ENCODE assay signal across 8 cellular contexts in genomic region chr19:18251587-18252369, GRCh38. TPM values are rescaled to one million over a fixed set of nuclear protein-coding genes. Genes with fewer than 3 reads are reported as not detected.
DNase-seq lines count a peak whose midpoint lies in the region; ATAC-seq, FAIRE-seq and TF ChIP-seq lines count a peak whose summit lies in the region.

No MANE protein-coding gene starts in this region.

- H3K4me3 ChIP-seq in astrocyte (ENCODE audit: insufficient read depth, low read depth, low read length) (no peak overlapping the region), smooth muscle cell (no peak overlapping the region)

- no peak overlapping the region for H3K27ac Mint-ChIP-seq in T-helper 2 cell treated with Interferon-gamma antibody and Interleukin-4, amounts not matched to agents 5 μg/mL and 100 μg/mL, for 36 hours
- no peak overlapping the region for H3K27ac Mint-ChIP-seq in astrocyte (ENCODE audit: unreplicated experiment)

- H3K27me3 Mint-ChIP-seq in T-helper 2 cell treated with Interferon-gamma antibody and Interleukin-4, amounts not matched to agents 5 μg/mL and 100 μg/mL, for 36 hours (ENCODE audit: low read depth) = peaks cover 14% of the 10 kb centered on the region
- peaks cover 30% of the 10 kb centered on the region for H3K27me3 Mint-ChIP-seq in astrocyte (ENCODE audit: low read depth, unreplicated experiment)

- DNase-seq in GM10248 (ENCODE audit: extremely low spot score) = peak; percentile 89
- peak; percentile 45 to 84 (median 72) for DNase-seq in NCI-H1417 (lab: John Stamatoyannopoulos, UW)
- DNase-seq in T-helper 2 cell treated with Interferon-gamma antibody and Interleukin-4, amounts not matched to agents 5 μg/mL and 100 μg/mL, for 36 hours (ENCODE audit: low spot score) = peak; percentile 60
- DNase-seq in astrocyte (ENCODE audit: low read depth) = peak; percentile 32
- peak in 48 of 51 donors; percentile 3 to 79 (median 39) for DNase-seq in hypothalamus (lab: John Stamatoyannopoulos, UW)
- DNase-seq in smooth muscle cell (lab: John Stamatoyannopoulos, UW; ENCODE audit: unreplicated experiment) = peak; percentile 35
- no peak for DNase-seq in GOT3 (lab: John Stamatoyannopoulos, UW)

- no peak overlapping the region for H3K27ac ChIP-seq in astrocyte (ENCODE audit: low read depth, low read length)
- no peak overlapping the region for H3K27ac ChIP-seq in smooth muscle cell (ENCODE audit: low read depth)

- peak; percentile 92 for TF ChIP-seq CTCF in GM10248 (IDR thresholded peaks at IDR 0.05; ENCODE audit: control extremely low read depth, extremely low read depth, low read depth, missing control alignments)
- peak; percentile 87 for TF ChIP-seq CTCF in astrocyte (IDR thresholded peaks at IDR 0.05; ENCODE audit: insufficient read depth, low read depth, low read length)
- TF ChIP-seq CTCF in smooth muscle cell (IDR thresholded peaks at IDR 0.05; ENCODE audit: borderline replicate concordance, insufficient read depth, poor library complexity, severe bottlenecking) = peak; percentile 99

- CTCF ChIA-PET in GM10248 (lab: Yijun Ruan, JAX) = interaction anchor here (0.6 to 15.1 kb wide), 56 partner anchors 8 to 313 kb away, joined by 3 to 228 read pairs (median 6); partner anchors contain the start of genes IFI30, JUND, LSM4 and MPV17L2

- no peaks in the 10 kb centered on the region for H3F3A ChIP-seq in smooth muscle cell (ENCODE audit: low read depth)

- H3K27me3 ChIP-seq in astrocyte (ENCODE audit: insufficient read depth, low read length) (peaks cover 13% of the 10 kb centered on the region), smooth muscle cell (ENCODE audit: low read depth) (peaks cover 25% of the 10 kb centered on the region)

- H4K20me1 ChIP-seq in astrocyte (ENCODE audit: insufficient read depth, low read length) = no peaks in the 10 kb centered on the region
- H4K20me1 ChIP-seq in smooth muscle cell (ENCODE audit: low read depth) = no peaks in the 10 kb centered on the region

- no peaks in the 10 kb centered on the region for H3K36me3 Mint-ChIP-seq in T-helper 2 cell treated with Interferon-gamma antibody and Interleukin-4, amounts not matched to agents 5 μg/mL and 100 μg/mL, for 36 hours (ENCODE audit: low read depth)
- no peaks in the 10 kb centered on the region for H3K36me3 Mint-ChIP-seq in astrocyte (ENCODE audit: low read depth, unreplicated experiment)

- no peaks in the 10 kb centered on the region for H3K9me3 Mint-ChIP-seq in T-helper 2 cell treated with Interferon-gamma antibody and Interleukin-4, amounts not matched to agents 5 μg/mL and 100 μg/mL, for 36 hours
- no peaks in the 10 kb centered on the region for H3K9me3 Mint-ChIP-seq in astrocyte (ENCODE audit: unreplicated experiment)

- H3K9me3 ChIP-seq in astrocyte (ENCODE audit: insufficient read depth, low read depth, low read length) (peaks cover 4% of the 10 kb centered on the region), smooth muscle cell (replicated peaks; ENCODE audit: low read depth) (no peaks in the 10 kb centered on the region)

- 23% methylated on average over 22 of the region's 23 CpGs for WGBS in smooth muscle cell (ENCODE audit: low lambda C conversion rate)

- FAIRE-seq in astrocyte (lab: Jason Lieb, UNC) = peak; percentile 29

- H3K36me3 ChIP-seq in astrocyte (ENCODE audit: insufficient read depth, low read length) = no peaks in the 10 kb centered on the region
- H3K36me3 ChIP-seq in smooth muscle cell (ENCODE audit: low read depth) = no peaks in the 10 kb centered on the region

- no peaks in the 10 kb centered on the region for H3K4me1 ChIP-seq in astrocyte (ENCODE audit: insufficient read depth, low read length)
- no peaks in the 10 kb centered on the region for H3K4me1 ChIP-seq in smooth muscle cell (ENCODE audit: low read depth)

- H2AFZ ChIP-seq in astrocyte (ENCODE audit: low read depth, low read length) (no peak overlapping the region), smooth muscle cell (ENCODE audit: low read depth) (no peak overlapping the region)

- ATAC-seq in HG03457 (IDR thresholded peaks at IDR 0.05; ENCODE audit: unreplicated experiment) = no peak

- H3K4me1 Mint-ChIP-seq in T-helper 2 cell treated with Interferon-gamma antibody and Interleukin-4, amounts not matched to agents 5 μg/mL and 100 μg/mL, for 36 hours (ENCODE audit: low read depth) = peaks cover 4% of the 10 kb centered on the region
- peaks cover 1% of the 10 kb centered on the region for H3K4me1 Mint-ChIP-seq in astrocyte (ENCODE audit: low read depth, unreplicated experiment)

- POLR2A ChIA-PET in GM10248 (lab: Yijun Ruan, JAX) = interaction anchor here (0.6 to 1.5 kb wide), 2 partner anchors 30 to 67 kb away, joined by 3 to 5 read pairs; partner anchors contain the start of gene JUND

- no peaks in the 10 kb centered on the region for H3K79me2 ChIP-seq in astrocyte (ENCODE audit: insufficient read depth, low read length)
- no peaks in the 10 kb centered on the region for H3K79me2 ChIP-seq in smooth muscle cell (ENCODE audit: low read depth)

- no peak overlapping the region for H3K9ac ChIP-seq in astrocyte (ENCODE audit: low read length)
- H3K9ac ChIP-seq in smooth muscle cell (ENCODE audit: low read depth) = no peak overlapping the region

- H3K4me2 ChIP-seq in astrocyte (ENCODE audit: low read length) (no peak overlapping the region), smooth muscle cell (no peak overlapping the region)

- H3K4me3 Mint-ChIP-seq in T-helper 2 cell treated with Interferon-gamma antibody and Interleukin-4, amounts not matched to agents 5 μg/mL and 100 μg/mL, for 36 hours = no peak overlapping the region
- no peak overlapping the region for H3K4me3 Mint-ChIP-seq in astrocyte (ENCODE audit: unreplicated experiment)

RNA-seq across cellular contexts. Expression of gene IQCN, which starts 22.5 kb away (rescaled TPM):
- total RNA-seq in astrocyte (1.3 and 1.7 TPM in 2 replicates), smooth muscle cell (3.9 and 4.9 TPM in 2 replicates)
- polyA plus RNA-seq in smooth muscle cell = 2.5 and 5.8 TPM in 2 replicates

RNA-seq across cellular contexts. Expression of gene PDE4C, which starts 25.5 kb away (rescaled TPM):
- total RNA-seq in astrocyte (0.64 and 0.70 TPM in 2 replicates), smooth muscle cell (1.1 and 3.1 TPM in 2 replicates)
- polyA plus RNA-seq in smooth muscle cell = 1.7 and 1.9 TPM in 2 replicates

RNA-seq across cellular contexts. Expression of gene JUND, which starts 29.6 kb away (rescaled TPM):
- 151 and 161 TPM in 2 replicates for total RNA-seq in astrocyte
- 79.9 and 164 TPM in 2 replicates for total RNA-seq in smooth muscle cell
- 464 and 497 TPM in 2 replicates for polyA plus RNA-seq in smooth muscle cell

RNA-seq across cellular contexts. Expression of gene RAB3A, which starts 47.9 kb away (rescaled TPM):
- total RNA-seq in astrocyte (6.6 and 7.5 TPM in 2 replicates), smooth muscle cell (1.4 and 4.9 TPM in 2 replicates)
- polyA plus RNA-seq in smooth muscle cell = 3.6 and 3.7 TPM in 2 replicates

RNA-seq across cellular contexts. Expression of gene MPV17L2, which starts 58.8 kb away (rescaled TPM):
- 17.7 and 21.8 TPM in 2 replicates for total RNA-seq in astrocyte
- total RNA-seq in smooth muscle cell = 11.6 and 13.1 TPM in 2 replicates
- polyA plus RNA-seq in smooth muscle cell = 27.1 and 28.7 TPM in 2 replicates
